In the genomic region with DNA sequence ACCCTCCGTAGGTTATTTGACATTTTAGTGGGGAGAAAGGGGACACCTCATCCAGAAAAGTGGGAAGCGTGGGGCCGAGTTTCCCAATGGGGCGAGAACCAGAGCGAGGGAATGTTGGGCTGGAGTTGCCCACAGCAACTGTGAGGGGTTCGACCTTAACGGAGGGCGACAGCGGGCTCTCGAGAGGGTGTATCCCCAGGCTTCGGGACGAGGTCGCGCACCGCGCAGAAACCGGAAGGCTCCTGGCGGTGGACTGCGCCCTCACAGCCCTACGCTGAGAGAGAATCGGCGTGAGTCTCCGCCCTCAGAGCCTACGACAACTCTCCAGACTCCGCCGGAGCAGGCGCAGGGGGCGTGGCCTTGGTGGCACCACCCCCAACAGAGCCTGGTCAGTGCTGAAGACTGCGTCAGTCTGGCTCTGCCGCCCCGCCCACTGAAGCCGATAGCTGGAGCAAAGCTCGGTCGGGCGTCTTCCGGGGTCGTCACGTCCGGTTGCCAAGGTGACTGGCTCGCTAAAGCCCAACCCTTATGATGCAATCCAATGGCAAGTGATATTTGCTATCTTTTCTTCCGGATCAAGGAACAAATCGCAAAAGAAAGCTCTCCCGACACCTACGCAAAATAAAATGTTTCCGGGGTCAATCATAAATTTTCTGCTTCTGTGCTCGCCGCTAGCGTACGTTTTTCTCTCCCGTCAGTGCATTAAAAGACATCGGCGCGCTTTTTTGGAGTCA, we compare ENCODE assay signal across 8 cellular contexts. TPM values are rescaled to one million over a fixed set of nuclear protein-coding genes. Genes with fewer than 3 reads are reported as not detected.
DNase-seq lines count a peak whose midpoint lies in the region; ATAC-seq, FAIRE-seq and TF ChIP-seq lines count a peak whose summit lies in the region.

A gene with protein sequence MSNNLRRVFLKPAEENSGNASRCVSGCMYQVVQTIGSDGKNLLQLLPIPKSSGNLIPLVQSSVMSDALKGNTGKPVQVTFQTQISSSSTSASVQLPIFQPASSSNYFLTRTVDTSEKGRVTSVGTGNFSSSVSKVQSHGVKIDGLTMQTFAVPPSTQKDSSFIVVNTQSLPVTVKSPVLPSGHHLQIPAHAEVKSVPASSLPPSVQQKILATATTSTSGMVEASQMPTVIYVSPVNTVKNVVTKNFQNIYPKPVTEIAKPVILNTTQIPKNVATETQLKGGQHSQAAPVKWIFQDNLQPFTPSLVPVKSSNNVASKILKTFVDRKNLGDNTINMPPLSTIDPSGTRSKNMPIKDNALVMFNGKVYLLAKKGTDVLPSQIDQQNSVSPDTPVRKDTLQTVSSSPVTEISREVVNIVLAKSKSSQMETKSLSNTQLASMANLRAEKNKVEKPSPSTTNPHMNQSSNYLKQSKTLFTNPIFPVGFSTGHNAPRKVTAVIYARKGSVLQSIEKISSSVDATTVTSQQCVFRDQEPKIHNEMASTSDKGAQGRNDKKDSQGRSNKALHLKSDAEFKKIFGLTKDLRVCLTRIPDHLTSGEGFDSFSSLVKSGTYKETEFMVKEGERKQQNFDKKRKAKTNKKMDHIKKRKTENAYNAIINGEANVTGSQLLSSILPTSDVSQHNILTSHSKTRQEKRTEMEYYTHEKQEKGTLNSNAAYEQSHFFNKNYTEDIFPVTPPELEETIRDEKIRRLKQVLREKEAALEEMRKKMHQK (minus strand): TSS at position 257 of the 734 bp plus-strand sequence. CDS start 234 bp downstream, at position 23.

- H2AFZ ChIP-seq in ACC112 (ENCODE audit: low read length, unreplicated experiment) = peak within 1 kb of the TSS; percentile 86
- H2AFZ ChIP-seq in mammary epithelial cell (ENCODE audit: low read depth, low read length) = peak within 1 kb of the TSS; percentile 93

- peak; percentile 96 for ATAC-seq in GM18867 (IDR thresholded peaks at IDR 0.05; ENCODE audit: unreplicated experiment)
- ATAC-seq in HG03103 (IDR thresholded peaks at IDR 0.05; ENCODE audit: low read depth, unreplicated experiment) = peak; percentile 96

- in situ Hi-C loops in mammary epithelial cell (cut with MboI; ENCODE audit: low sequenced_read_pairs in 2 of 2) = no loop called here

- no peaks in the 10 kb centered on the region for H3K4me1 ChIP-seq in ACC112 (ENCODE audit: control insufficient read depth, insufficient read depth, low read length, unreplicated experiment)
- peaks cover 3% of the 10 kb centered on the region for H3K4me1 ChIP-seq in mammary epithelial cell (ENCODE audit: insufficient read depth, low read length)
- H3K4me1 ChIP-seq in small intestine (ENCODE audit: control insufficient read depth in 2 of 2, insufficient read depth in 1 of 2, low read depth in 1 of 2, low read length in 1 of 2) = no peaks in the 10 kb centered on the region

- peak within 1 kb of the TSS; percentile 84 for H3K4me3 ChIP-seq in ACC112 (ENCODE audit: low read depth, low read length)
- H3K4me3 ChIP-seq in WERI-Rb-1 (ENCODE audit: low read depth, low read length) = peak within 1 kb of the TSS; percentile 91
- peak within 1 kb of the TSS; percentile 56 to 89 (median 75) for H3K4me3 ChIP-seq in mammary epithelial cell (replicated peaks in 1 of 3; ENCODE audit: insufficient read depth in 1 of 3, low read depth in 2 of 3, low read length in 3 of 3)
- H3K4me3 ChIP-seq in small intestine (ENCODE audit: low read depth in 1 of 2, low read length in 2 of 2) = peak within 1 kb of the TSS; percentile 62 to 65

- H4K20me1 ChIP-seq in mammary epithelial cell (ENCODE audit: insufficient read depth, low read length) = no peaks in the 10 kb centered on the region

- H3K36me3 ChIP-seq in ACC112 (ENCODE audit: insufficient read depth, low read length) = peaks cover 3% of the 10 kb centered on the region; the same call in 1 of the 2 replicates
- no peaks in the 10 kb centered on the region; the same call in 1 of the 2 replicates for H3K36me3 ChIP-seq in WERI-Rb-1
- H3K36me3 ChIP-seq in mammary epithelial cell (ENCODE audit: insufficient read depth, low read length) = no peaks in the 10 kb centered on the region
- no peaks in the 10 kb centered on the region for H3K36me3 ChIP-seq in small intestine (ENCODE audit: control insufficient read depth in 2 of 2, insufficient read depth in 2 of 2, low read length in 2 of 2)

- H3K27me3 ChIP-seq in ACC112 (ENCODE audit: insufficient read depth, low read length) (peaks cover 7% of the 10 kb centered on the region; the same call in 1 of the 2 replicates), WERI-Rb-1 (ENCODE audit: insufficient read depth, low read depth, severe bottlenecking) (no peaks in the 10 kb centered on the region), mammary epithelial cell (ENCODE audit: insufficient read depth, low read length) (no peaks in the 10 kb centered on the region), small intestine (ENCODE audit: control insufficient read depth in 2 of 2, insufficient read depth in 2 of 2, low read length in 2 of 2) (peaks cover 0 to 2% of the 10 kb centered on the region in 2 donors)

- H3K9ac ChIP-seq in mammary epithelial cell (ENCODE audit: insufficient read depth, low read length) = peak within 1 kb of the TSS; percentile 94

- DNase-seq in NCI-H2196 treated with DMSO at 0.1 percent for 48 hours (lab: John Stamatoyannopoulos, UW; ENCODE audit: unreplicated experiment) = peak; percentile 96
- peak; percentile 100 for DNase-seq in WERI-Rb-1
- DNase-seq in mammary epithelial cell = peak; percentile 99
- peak; percentile 94 for DNase-seq in iPS-NIHi11 (ENCODE audit: low spot score)
- peak; percentile 100 for DNase-seq in small intestine

- H3K79me2 ChIP-seq in ACC112 (ENCODE audit: control insufficient read depth, insufficient read depth, low read length, unreplicated experiment) (peaks cover 24% of the 10 kb centered on the region), mammary epithelial cell (ENCODE audit: insufficient read depth, low read length) (peaks cover 36% of the 10 kb centered on the region)

- peak within 1 kb of the TSS; percentile 73 for H3K4me2 ChIP-seq in mammary epithelial cell (ENCODE audit: insufficient read depth, low read depth, low read length)

- no peak for FAIRE-seq in small intestine (lab: Jason Lieb, UNC)

- H3K27ac ChIP-seq in ACC112 (ENCODE audit: low read depth, low read length) = peak within 1 kb of the TSS; percentile 94
- H3K27ac ChIP-seq in WERI-Rb-1 = peak within 1 kb of the TSS; percentile 86
- H3K27ac ChIP-seq in mammary epithelial cell (ENCODE audit: insufficient read depth, low read depth, low read length) = peak within 1 kb of the TSS; percentile 96
- H3K27ac ChIP-seq in small intestine (ENCODE audit: low read depth in 1 of 2, low read length in 1 of 2) = peak within 1 kb of the TSS; percentile 98 to 99

- peaks cover 21% of the 10 kb centered on the region for H3K9me3 ChIP-seq in WERI-Rb-1 (ENCODE audit: severe bottlenecking)
- H3K9me3 ChIP-seq in mammary epithelial cell (replicated peaks; ENCODE audit: insufficient read depth, low read length) = peaks cover 10% of the 10 kb centered on the region
- H3K9me3 ChIP-seq in small intestine (ENCODE audit: control insufficient read depth, low read depth) = no peaks in the 10 kb centered on the region

- WGBS in mammary epithelial cell (ENCODE audit: low coverage, missing lambda C conversion rate) = 5% methylated on average over 28 of the region's 53 CpGs
- WGBS in small intestine, 3 donors = 1 to 2% (median 2%) methylated on average over 51 to 53 of the region's 53 CpGs

- TF ChIP-seq CTCF in WERI-Rb-1 (IDR thresholded peaks at IDR 0.05; ENCODE audit: low read depth, low read length) (peak; percentile 47), mammary epithelial cell (conservative IDR thresholded peaks at IDR 0.05 in 1 of 2, IDR thresholded peaks at IDR 0.05 in 1 of 2; ENCODE audit: extremely low read depth in 1 of 2, insufficient read depth in 1 of 2, low read depth in 1 of 2, low read length in 2 of 2) (peak; percentile 30 to 49)

- intact Hi-C loops in mammary epithelial cell (cut with micrococcal nuclease) = loop anchor here (2.0 kb wide), 1 partner anchor 15 kb away; no protein-coding TSS in a partner anchor

- BruUV-seq in mammary epithelial cell (replicated peaks; lab: Mats Ljungman, UMichigan) = no TSS peak

- dilution Hi-C loops in mammary epithelial cell (cut with HindIII; ENCODE audit: low sequenced_read_pairs) = no loop called here

- CTCF ChIA-PET in mammary epithelial cell (lab: Charles Lee; ENCODE audit: low non-redundant PET) = interaction anchor here (0.6 kb wide), 1 partner anchor 14 kb away, joined by 3 read pairs; no protein-coding TSS in a partner anchor

RNA-seq across cellular contexts. Expression of the gene that starts here (rescaled TPM):
- 10 to 100 TPM; 17.5 to 20.1 TPM for total RNA-seq in mammary epithelial cell
- polyA plus RNA-seq in mammary epithelial cell (9.8 TPM), small intestine (1 to 10 TPM; 7.3 to 9.6 (median 8.5) TPM)
- polyA minus RNA-seq in mammary epithelial cell = 9.0 TPM

Comparison
In these comparisons a context has a peak if more than half of its experiments do, and no peak if none do; other contexts are left out.
1. Peak in every context shown above with its lines: DNase-seq, ATAC-seq, H3K4me3 ChIP-seq and H3K27ac ChIP-seq.